In the genomic region with DNA sequence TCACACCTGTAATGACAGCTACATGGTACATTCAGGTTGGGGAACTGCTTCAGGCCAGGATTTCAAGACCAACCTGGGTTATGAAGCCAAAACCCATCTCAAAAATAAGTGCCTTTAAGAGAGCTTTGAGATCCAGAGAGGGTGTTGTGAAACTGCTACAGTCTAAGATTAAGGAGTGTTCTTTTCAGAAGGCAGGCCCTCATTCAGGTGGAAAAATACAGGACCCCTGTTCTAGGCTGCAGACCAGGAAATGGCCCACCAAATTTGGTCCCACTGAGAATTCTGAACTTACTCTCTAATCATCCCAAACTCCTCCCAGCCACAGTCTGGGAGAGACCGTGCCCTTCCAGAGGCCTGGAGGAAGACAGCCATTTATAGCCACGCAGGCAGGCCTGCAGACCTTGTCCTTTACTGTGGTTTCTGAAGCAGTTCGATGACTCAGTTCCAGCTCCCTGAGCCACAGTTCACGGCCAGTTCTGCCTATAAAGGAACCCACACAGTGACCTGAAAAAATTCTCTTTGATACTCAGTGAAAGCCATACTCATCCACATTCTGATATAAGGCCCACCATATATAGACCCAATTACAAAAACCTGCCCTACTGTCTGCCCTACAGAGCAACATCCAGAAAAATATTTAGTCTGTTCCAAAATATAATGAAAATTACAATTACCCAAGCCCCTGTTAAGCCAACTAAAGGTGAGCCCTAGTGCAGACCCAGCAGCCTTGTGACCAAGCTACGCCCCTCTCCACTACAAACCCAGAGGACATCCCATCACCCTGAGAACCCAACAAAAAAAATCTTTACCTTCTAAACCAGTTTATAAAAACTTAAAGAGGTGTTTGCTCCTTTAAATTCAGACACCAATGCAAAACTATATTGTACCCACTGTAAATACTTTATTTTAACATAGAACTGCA, we compare ENCODE assay signal across 11 cellular contexts. TPM values are rescaled to one million over a fixed set of nuclear protein-coding genes. Genes with fewer than 3 reads are reported as not detected.
DNase-seq lines count a peak whose midpoint lies in the region; ATAC-seq and TF ChIP-seq lines count a peak whose summit lies in the region.
"Had no signal": no experiment of that assay in that cellular context is flagged by ENCODE, and none has a peak within 500 bp of the region (broad histone marks: within the 10 kb centered on the region; RNA-seq: fewer than 3 reads in every experiment).

No MANE protein-coding gene starts in this region.

- H3K4me2 ChIP-seq in Loucy (ENCODE audit: low read depth, low read length, poor library complexity, severe bottlenecking) (peak overlapping the region; percentile 58), GM23338 (no peak overlapping the region), Karpas-422 (ENCODE audit: low read depth, low read length, poor library complexity, severe bottlenecking) (no peak overlapping the region)

- peaks cover 3% of the 10 kb centered on the region for H3K27me3 Mint-ChIP-seq in GM23338 (ENCODE audit: insufficient read depth, low read depth, poor library complexity)

- H4K20me1 ChIP-seq in Loucy (ENCODE audit: insufficient read depth, low read length, poor library complexity, severe bottlenecking), result peaks cover 13% of the 10 kb centered on the region
- peaks cover 34% of the 10 kb centered on the region for H4K20me1 ChIP-seq in GM23338 (replicated peaks; ENCODE audit: insufficient read depth)
- no peaks in the 10 kb centered on the region for H4K20me1 ChIP-seq in Karpas-422 (ENCODE audit: insufficient read depth, low read depth, low read length)

- no peaks in the 10 kb centered on the region for H3K4me1 Mint-ChIP-seq in GM23338

- H2AFZ ChIP-seq in Loucy (ENCODE audit: low read length) (peak overlapping the region; percentile 16; the same call in 1 of the 2 replicates), GM23338 (no peak overlapping the region), Karpas-422 (ENCODE audit: low read length) (no peak overlapping the region)

- H3K27ac Mint-ChIP-seq in GM23338, result no peak overlapping the region

- H3K36me3 Mint-ChIP-seq in GM23338 (ENCODE audit: low read depth), result peaks cover 55% of the 10 kb centered on the region

- H3K9me2 ChIP-seq in Loucy (replicated peaks; ENCODE audit: low read depth, low read length), result no peaks in the 10 kb centered on the region
- no peaks in the 10 kb centered on the region for H3K9me2 ChIP-seq in GM23338 (ENCODE audit: insufficient read depth)
- no peaks in the 10 kb centered on the region for H3K9me2 ChIP-seq in Karpas-422 (replicated peaks; ENCODE audit: insufficient read depth, low read length)

- H3K9me3 Mint-ChIP-seq in GM23338, result peaks cover 5% of the 10 kb centered on the region; the same call in 1 of the 3 replicates

- H3K27me3 ChIP-seq in Loucy (ENCODE audit: insufficient read depth, low read length, poor library complexity, severe bottlenecking) (no peaks in the 10 kb centered on the region), GM23338 (ENCODE audit: insufficient read depth) (no peaks in the 10 kb centered on the region), Karpas-422 (ENCODE audit: low read length) (no peaks in the 10 kb centered on the region)

- no peak overlapping the region for H3K4me3 Mint-ChIP-seq in GM23338

- peaks cover 16% of the 10 kb centered on the region for H3K4me1 ChIP-seq in Loucy (ENCODE audit: insufficient read depth, low read length, poor library complexity, severe bottlenecking)
- H3K4me1 ChIP-seq in GM23338 (ENCODE audit: insufficient read depth), result no peaks in the 10 kb centered on the region
- H3K4me1 ChIP-seq in Karpas-422 (ENCODE audit: low read length), result peaks cover 7% of the 10 kb centered on the region

- H3K9ac ChIP-seq in Loucy (ENCODE audit: low read depth, low read length, poor library complexity, severe bottlenecking) (peak overlapping the region; percentile 35), Karpas-422 (ENCODE audit: low read length) (no peak overlapping the region)

- ATAC-seq in GM23338, result no peak

- H3F3A ChIP-seq in Loucy (ENCODE audit: low read depth) (peaks cover 2% of the 10 kb centered on the region), GM23338 (replicated peaks; ENCODE audit: low read depth) (no peaks in the 10 kb centered on the region)

- DNase-seq in AG20443 (ENCODE audit: low spot score) (peak; percentile 55), astrocyte of the spinal cord (ENCODE audit: low read depth, low spot score) (peak; percentile 85), kidney glomerular epithelial cell (lab: John Stamatoyannopoulos, UW) (peak; percentile 51), GM23338 (ENCODE audit: low spot score) (no peak), AML-193 (lab: John Stamatoyannopoulos, UW) (no peak), T-helper 1 cell (no peak), Karpas-422 (no peak)
- DNase-seq: COR-L47, NCI-H345 had no signal

- peaks cover 34% of the 10 kb centered on the region for H3K79me2 ChIP-seq in Loucy (ENCODE audit: insufficient read depth, low read length)
- H3K79me2 ChIP-seq in GM23338 (replicated peaks; ENCODE audit: insufficient read depth), result peaks cover 91% of the 10 kb centered on the region
- peaks cover 78% of the 10 kb centered on the region for H3K79me2 ChIP-seq in Karpas-422 (ENCODE audit: low read length)

- H3K36me3 ChIP-seq in Loucy (ENCODE audit: insufficient read depth, low read length) (peaks cover 21% of the 10 kb centered on the region; the same call in 1 of the 2 replicates), GM23338 (ENCODE audit: insufficient read depth) (peaks cover 18% of the 10 kb centered on the region; the same call in 1 of the 2 replicates), Karpas-422 (ENCODE audit: insufficient read depth, low read length) (peaks cover 77% of the 10 kb centered on the region)

- TF ChIP-seq CTCF in Loucy (conservative IDR thresholded peaks at IDR 0.05; ENCODE audit: low read length) (no peak), astrocyte of the spinal cord (IDR thresholded peaks at IDR 0.05; ENCODE audit: low read depth, low read length) (no peak), GM23338 (conservative IDR thresholded peaks at IDR 0.05; ENCODE audit: low read depth in 2 of 2) (no peak)

- peak overlapping the region; percentile 52 for H3K4me3 ChIP-seq in Loucy (ENCODE audit: low read length, poor library complexity, severe bottlenecking)
- H3K4me3 ChIP-seq in astrocyte of the spinal cord (ENCODE audit: low read depth, low read length), result no peak overlapping the region
- no peak overlapping the region for H3K4me3 ChIP-seq in GM23338
- no peak overlapping the region for H3K4me3 ChIP-seq in Karpas-422 (ENCODE audit: low read length)
- H3K4me3 ChIP-seq: lung had no signal

- H3K9me3 ChIP-seq in Loucy (ENCODE audit: insufficient read depth, low read depth, low read length) (no peaks in the 10 kb centered on the region), Karpas-422 (ENCODE audit: low read length) (peaks cover 21% of the 10 kb centered on the region)

- in situ Hi-C loops in astrocyte of the spinal cord (cut with HindIII; ENCODE audit: low sequenced_read_pairs), result no loop called here

- no peak overlapping the region for H3K27ac ChIP-seq in GM23338 (ENCODE audit: low read depth)
- no peak overlapping the region for H3K27ac ChIP-seq in Karpas-422 (ENCODE audit: low read length)

TF ChIP-seq in GM23338, 12 proteins besides CTCF, POLR2A, EP300 and RAD21 (continues in another document):
- TF ChIP-seq, protein P1, sequence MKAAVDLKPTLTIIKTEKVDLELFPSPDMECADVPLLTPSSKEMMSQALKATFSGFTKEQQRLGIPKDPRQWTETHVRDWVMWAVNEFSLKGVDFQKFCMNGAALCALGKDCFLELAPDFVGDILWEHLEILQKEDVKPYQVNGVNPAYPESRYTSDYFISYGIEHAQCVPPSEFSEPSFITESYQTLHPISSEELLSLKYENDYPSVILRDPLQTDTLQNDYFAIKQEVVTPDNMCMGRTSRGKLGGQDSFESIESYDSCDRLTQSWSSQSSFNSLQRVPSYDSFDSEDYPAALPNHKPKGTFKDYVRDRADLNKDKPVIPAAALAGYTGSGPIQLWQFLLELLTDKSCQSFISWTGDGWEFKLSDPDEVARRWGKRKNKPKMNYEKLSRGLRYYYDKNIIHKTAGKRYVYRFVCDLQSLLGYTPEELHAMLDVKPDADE (IDR thresholded peaks at IDR 0.05), result no peak
- TF ChIP-seq JUNB (IDR thresholded peaks at IDR 0.05; ENCODE audit: unreplicated experiment) (no peak), ZNF331 (CRISPR knock-in tag; IDR thresholded peaks at IDR 0.05; ENCODE audit: low read depth) (no peak), CREB1 (CRISPR knock-in tag; IDR thresholded peaks at IDR 0.05; ENCODE audit: low read depth) (no peak)

RNA-seq across cellular contexts. Expression of a gene that starts 21.2 kb away (rescaled TPM):
- 60.2 and 62.5 TPM in 2 replicates for total RNA-seq in GM23338 (2014; rRNA removed; shearing (Covaris generic))
- polyA plus RNA-seq in GM23338 (2016; fragmentation: Nextera tagmentation; extraction: Ambion mirVana), result 27.1 and 27.3 TPM in 2 replicates
- total RNA-seq in Karpas-422 (2014; rRNA removed; shearing (Covaris generic); ENCODE audit: low replicate concordance), result 18.3 and 73.6 TPM in 2 replicates

Comparison
In these comparisons a context has a peak if more than half of its experiments do, and no peak if none do; other contexts are left out.
1. DNase-seq: peak in AG20443 (single experiment), astrocyte of the spinal cord (single experiment) and kidney glomerular epithelial cell (single experiment); none in GM23338 (single experiment), AML-193 (0 of 2), T-helper 1 cell (0 of 5) and Karpas-422 (single experiment).